Comparison of ENCODE assay signal across 24 cellular contexts in the genomic region with DNA sequence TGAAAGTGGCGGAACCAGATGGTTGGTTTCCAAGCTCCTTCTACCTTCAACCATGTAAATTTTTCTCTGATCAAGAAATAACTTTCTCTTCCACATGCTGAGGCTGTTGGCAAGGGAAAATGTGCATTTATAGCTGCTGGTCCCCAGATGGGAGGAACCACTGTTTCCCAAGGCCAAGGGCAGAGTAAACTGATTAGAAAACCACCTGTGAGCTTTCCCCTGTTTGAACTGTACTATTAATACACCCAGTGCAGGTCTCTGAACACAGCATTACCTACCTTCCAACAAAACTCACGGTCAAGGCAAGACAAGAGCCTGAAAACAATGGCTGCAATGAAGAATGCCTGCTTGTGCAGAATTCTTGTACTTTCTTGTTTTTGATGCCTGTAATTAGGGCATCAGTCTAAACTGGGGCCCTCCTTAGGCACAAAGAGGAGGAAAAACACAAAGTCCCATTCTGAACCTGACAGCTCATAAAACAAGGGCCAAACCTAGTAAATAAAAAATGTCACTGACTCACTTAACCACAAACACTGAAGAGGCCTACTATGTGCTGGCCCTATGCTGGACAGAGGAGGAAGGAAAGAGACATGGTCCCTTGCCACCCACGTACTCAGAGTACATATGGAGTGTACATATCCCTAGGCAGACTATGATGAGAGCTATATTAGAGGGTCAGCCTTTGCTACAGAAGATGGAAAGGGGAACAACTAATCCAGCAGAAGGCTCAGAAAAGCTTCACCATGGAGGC. TPM values are rescaled to one million over a fixed set of nuclear protein-coding genes. Genes with fewer than 3 reads are reported as not detected.
DNase-seq lines count a peak whose midpoint lies in the region; TF ChIP-seq lines count a peak whose summit lies in the region.
"Had no signal": no experiment of that assay in that cellular context is flagged by ENCODE, and none has a peak within 500 bp of the region (broad histone marks: within the 10 kb centered on the region; RNA-seq: fewer than 3 reads in every experiment).

No MANE protein-coding gene starts in this region.

- peak overlapping the region; percentile 42 for H3K4me3 Mint-ChIP-seq in activated CD4-positive, alpha-beta memory T cell treated with anti-CD3 and anti-CD28 coated beads, Interleukin-2, amount 10 ng/mL, durations not matched to agents 7 days and 5 days
- no peak overlapping the region for H3K4me3 Mint-ChIP-seq in activated CD4-positive, alpha-beta memory T cell treated with anti-CD3 and anti-CD28 coated beads for 36 hours
- H3K4me3 Mint-ChIP-seq in CD4-positive, alpha-beta memory T cell, result peak overlapping the region in 7 of 8 donors; percentile 28 to 85 (median 76)
- peak overlapping the region; percentile 66 for H3K4me3 Mint-ChIP-seq in nephron progenitor cell

- CTCF ChIA-PET in activated CD4-positive, alpha-beta memory T cell treated with anti-CD3 and anti-CD28 coated beads, Interleukin-2, amount 10 ng/mL, durations not matched to agents 7 days and 5 days (lab: Charles Lee), result interaction anchor here (0.8 to 7.2 kb wide), 4 partner anchors 11 to 18 kb away, joined by 3 to 54 read pairs (median 4); a partner anchor contains a TSS
- CTCF ChIA-PET in activated CD4-positive, alpha-beta memory T cell treated with anti-CD3 and anti-CD28 coated beads for 36 hours (lab: Charles Lee), result interaction anchor here (1.4 kb wide), 1 partner anchor 124 kb away, joined by 3 read pairs; no protein-coding TSS in a partner anchor
- CTCF ChIA-PET in CD4-positive, alpha-beta memory T cell (lab: Charles Lee; ENCODE audit: partially characterized antibody), result no interaction called here

- H3K4me1 ChIP-seq in CD4-positive, alpha-beta memory T cell (ENCODE audit: insufficient read depth, low read length), result peaks cover 61% of the 10 kb centered on the region
- peaks cover 8% of the 10 kb centered on the region for H3K4me1 ChIP-seq in colonic mucosa

- POLR2A ChIA-PET in activated CD4-positive, alpha-beta memory T cell treated with anti-CD3 and anti-CD28 coated beads, Interleukin-2, amount 10 ng/mL, durations not matched to agents 7 days and 5 days (lab: Charles Lee), result interaction anchor here (0.5 to 14.0 kb wide), 4 partner anchors 13 to 72 kb away, joined by 3 to 202 read pairs (median 37); a partner anchor contains a TSS
- POLR2A ChIA-PET in activated CD4-positive, alpha-beta memory T cell treated with anti-CD3 and anti-CD28 coated beads for 36 hours (lab: Charles Lee), result no interaction called here
- POLR2A ChIA-PET in CD4-positive, alpha-beta memory T cell (lab: Charles Lee; ENCODE audit: partially characterized antibody), result interaction anchor here (0.6 to 8.7 kb wide), 3 partner anchors 14 to 118 kb away, joined by 4 to 182 read pairs (median 4); a partner anchor contains a TSS

- H3K9ac ChIP-seq in colonic mucosa (ENCODE audit: low read depth in 2 of 2, low read length in 2 of 2), result no peak overlapping the region

- no peaks in the 10 kb centered on the region for H3K9me3 Mint-ChIP-seq in activated CD4-positive, alpha-beta memory T cell treated with anti-CD3 and anti-CD28 coated beads, Interleukin-2, amount 10 ng/mL, durations not matched to agents 7 days and 5 days
- H3K9me3 Mint-ChIP-seq in activated CD4-positive, alpha-beta memory T cell treated with anti-CD3 and anti-CD28 coated beads for 36 hours, result no peaks in the 10 kb centered on the region
- H3K9me3 Mint-ChIP-seq in CD4-positive, alpha-beta memory T cell, result no peaks in the 10 kb centered on the region
- H3K9me3 Mint-ChIP-seq in nephron progenitor cell, result no peaks in the 10 kb centered on the region

- peaks cover 53% of the 10 kb centered on the region for H3K36me3 Mint-ChIP-seq in activated CD4-positive, alpha-beta memory T cell treated with anti-CD3 and anti-CD28 coated beads, Interleukin-2, amount 10 ng/mL, durations not matched to agents 7 days and 5 days (ENCODE audit: low read depth)
- H3K36me3 Mint-ChIP-seq in activated CD4-positive, alpha-beta memory T cell treated with anti-CD3 and anti-CD28 coated beads for 36 hours, result peaks cover 2% of the 10 kb centered on the region
- peaks cover 15 to 18% of the 10 kb centered on the region in 2 donors for H3K36me3 Mint-ChIP-seq in CD4-positive, alpha-beta memory T cell
- no peaks in the 10 kb centered on the region for H3K36me3 Mint-ChIP-seq in nephron progenitor cell (ENCODE audit: low read depth)

- H3K4me1 Mint-ChIP-seq in activated CD4-positive, alpha-beta memory T cell treated with anti-CD3 and anti-CD28 coated beads, Interleukin-2, amount 10 ng/mL, durations not matched to agents 7 days and 5 days, result peaks cover 88% of the 10 kb centered on the region
- peaks cover 58% of the 10 kb centered on the region for H3K4me1 Mint-ChIP-seq in activated CD4-positive, alpha-beta memory T cell treated with anti-CD3 and anti-CD28 coated beads for 36 hours (ENCODE audit: low read depth)
- H3K4me1 Mint-ChIP-seq in CD4-positive, alpha-beta memory T cell, result peaks cover 54 to 95% (median 76%) of the 10 kb centered on the region in 4 donors
- H3K4me1 Mint-ChIP-seq in nephron progenitor cell, result peaks cover 41% of the 10 kb centered on the region

- intact Hi-C loops in activated CD4-positive, alpha-beta memory T cell treated with anti-CD3 and anti-CD28 coated beads for 36 hours (cut with micrococcal nuclease), result loop anchor here (5.0 to 10.0 kb wide), 2 partner anchors 66 to 257 kb away; a partner anchor contains a TSS
- intact Hi-C loops in CD4-positive, alpha-beta memory T cell (cut with micrococcal nuclease), result loop anchor here (10.0 kb wide), 1 partner anchor 67 kb away; a partner anchor contains a TSS
- intact Hi-C loops in colonic mucosa (cut with DNase I), result no loop called here

- no peak overlapping the region for H3K27ac ChIP-seq in CD4-positive, alpha-beta memory T cell (ENCODE audit: low read depth, low read length)
- H3K27ac ChIP-seq in angular gyrus (ENCODE audit: low read depth, low read length) (peak overlapping the region; percentile 7), colonic mucosa (no peak overlapping the region)
- H3K27ac ChIP-seq: A549, breast epithelium, gastroesophageal sphincter, RWPE1, transverse colon, VCaP had no signal

- H3K4me3 ChIP-seq in CD4-positive, alpha-beta memory T cell (ENCODE audit: low read length in 2 of 2), result no peak overlapping the region
- H3K4me3 ChIP-seq in colonic mucosa, result no peak overlapping the region
- H3K4me3 ChIP-seq: A549, breast epithelium, gastroesophageal sphincter, transverse colon had no signal

- no peaks in the 10 kb centered on the region for H3K27me3 ChIP-seq in CD4-positive, alpha-beta memory T cell (ENCODE audit: insufficient read depth, low read length)
- H3K27me3 ChIP-seq in colonic mucosa, result no peaks in the 10 kb centered on the region
- H3K27me3 ChIP-seq: breast epithelium, gastroesophageal sphincter, transverse colon had no signal

- no peak for TF ChIP-seq CTCF in nephron progenitor cell (IDR thresholded peaks at IDR 0.05)
- no peak for TF ChIP-seq CTCF in colonic mucosa (IDR thresholded peaks at IDR 0.05)

- no peaks in the 10 kb centered on the region for H3K36me3 ChIP-seq in CD4-positive, alpha-beta memory T cell (ENCODE audit: insufficient read depth, low read length)
- no peaks in the 10 kb centered on the region for H3K36me3 ChIP-seq in colonic mucosa
- H3K36me3 ChIP-seq: breast epithelium had no signal

- no peaks in the 10 kb centered on the region for H3K9me3 ChIP-seq in CD4-positive, alpha-beta memory T cell (ENCODE audit: control insufficient read depth in 1 of 2, low read length in 2 of 2)
- no peaks in the 10 kb centered on the region for H3K9me3 ChIP-seq in colonic mucosa
- H3K9me3 ChIP-seq: A549, breast epithelium, gastroesophageal sphincter, transverse colon had no signal

- H3K27me3 Mint-ChIP-seq in activated CD4-positive, alpha-beta memory T cell treated with anti-CD3 and anti-CD28 coated beads, Interleukin-2, amount 10 ng/mL, durations not matched to agents 7 days and 5 days, result no peaks in the 10 kb centered on the region
- H3K27me3 Mint-ChIP-seq in activated CD4-positive, alpha-beta memory T cell treated with anti-CD3 and anti-CD28 coated beads for 36 hours, result no peaks in the 10 kb centered on the region
- H3K27me3 Mint-ChIP-seq in CD4-positive, alpha-beta memory T cell, result no peaks in the 10 kb centered on the region
- H3K27me3 Mint-ChIP-seq in nephron progenitor cell (ENCODE audit: low read depth, poor library complexity), result peaks cover 10% of the 10 kb centered on the region

- DNase-seq in activated CD4-positive, alpha-beta memory T cell treated with anti-CD3 and anti-CD28 coated beads, Interleukin-2, amount 10 ng/mL, durations not matched to agents 7 days and 5 days, result no peak
- DNase-seq in activated CD4-positive, alpha-beta memory T cell treated with anti-CD3 and anti-CD28 coated beads for 36 hours, result no peak
- no peak for DNase-seq in CD4-positive, alpha-beta memory T cell
- DNase-seq in nephron progenitor cell, result no peak
- no peak for DNase-seq in NCI-H345 (lab: John Stamatoyannopoulos, UW)
- DNase-seq in colonic mucosa, result no peak
- no peak for DNase-seq in amniotic stem cell (lab: John Stamatoyannopoulos, UW)
- DNase-seq: activated CD8-positive, alpha-beta memory T cell treated with anti-CD3 and anti-CD28 coated beads for 24 hours; activated naive CD4-positive, alpha-beta T cell treated with Interleukin-2 at 50 U/mL for 16 hours; DND-41; NCI-H1694 treated with DMSO at 0.1 percent for 48 hours; stimulated activated naive CD8-positive, alpha-beta T cell treated with anti-CD3 and anti-CD28 coated beads, Interleukin-15, Interleukin-2, amounts not matched to agents 100 U/mL and 50 U/mL, for 24 hours; transverse colon had no signal

- H3K27ac Mint-ChIP-seq in activated CD4-positive, alpha-beta memory T cell treated with anti-CD3 and anti-CD28 coated beads, Interleukin-2, amount 10 ng/mL, durations not matched to agents 7 days and 5 days, result no peak overlapping the region
- no peak overlapping the region for H3K27ac Mint-ChIP-seq in activated CD4-positive, alpha-beta memory T cell treated with anti-CD3 and anti-CD28 coated beads for 36 hours
- peak overlapping the region in 6 of 7 donors; percentile 16 to 87 (median 48) for H3K27ac Mint-ChIP-seq in CD4-positive, alpha-beta memory T cell
- H3K27ac Mint-ChIP-seq in nephron progenitor cell, result no peak overlapping the region

RNA-seq across cellular contexts. Expression of a gene that starts 2.6 kb away (rescaled TPM):
- total RNA-seq in activated CD4-positive, alpha-beta memory T cell treated with anti-CD3 and anti-CD28 coated beads, Interleukin-2, amount 10 ng/mL, durations not matched to agents 7 days and 5 days, result 10 to 100 TPM; 81.5 to 83.7 TPM
- total RNA-seq in activated CD4-positive, alpha-beta memory T cell treated with anti-CD3 and anti-CD28 coated beads for 36 hours, result 10 to 100 TPM; 28.2 to 28.5 TPM
- total RNA-seq in CD4-positive, alpha-beta memory T cell, result 10 to 100 TPM; 54.3 to 54.9 TPM
- polyA plus RNA-seq in CD4-positive, alpha-beta memory T cell, result 10 to 100 TPM; 29.3 to 33.4 TPM
- total RNA-seq in colonic mucosa, result 10 to 100 TPM; 27.0 to 36.8 TPM

RNA-seq across cellular contexts. Expression of a gene that starts 15.2 kb away (rescaled TPM):
- total RNA-seq in activated CD4-positive, alpha-beta memory T cell treated with anti-CD3 and anti-CD28 coated beads, Interleukin-2, amount 10 ng/mL, durations not matched to agents 7 days and 5 days, result 10 to 100 TPM; 23.2 to 23.8 TPM
- total RNA-seq in activated CD4-positive, alpha-beta memory T cell treated with anti-CD3 and anti-CD28 coated beads for 36 hours, result 1 to 10 TPM; 8.2 to 10.0 TPM
- 10 to 100 TPM; 27.8 to 29.5 TPM for total RNA-seq in CD4-positive, alpha-beta memory T cell
- 10 to 100 TPM in 1 of 2 donors, 1 to 10 TPM in 1; 9.8 to 19.1 TPM for polyA plus RNA-seq in CD4-positive, alpha-beta memory T cell
- 10 to 100 TPM; 11.8 to 16.3 TPM for total RNA-seq in colonic mucosa

RNA-seq across cellular contexts. Expression of a gene that starts 50.0 kb away (rescaled TPM):
- total RNA-seq in activated CD4-positive, alpha-beta memory T cell treated with anti-CD3 and anti-CD28 coated beads, Interleukin-2, amount 10 ng/mL, durations not matched to agents 7 days and 5 days, result not detected
- total RNA-seq in activated CD4-positive, alpha-beta memory T cell treated with anti-CD3 and anti-CD28 coated beads for 36 hours, result not detected
- total RNA-seq in CD4-positive, alpha-beta memory T cell, result not detected
- polyA plus RNA-seq in CD4-positive, alpha-beta memory T cell, result not detected
- total RNA-seq in colonic mucosa, result not detected
- total RNA-seq: breast epithelium, esophagus mucosa, gastroesophageal sphincter, MCF 10A, NCI-H460, osteoblast, sciatic nerve, transverse colon had no signal
- polyA plus RNA-seq: A549 had no signal

Comparison
In these comparisons a context has a peak if more than half of its experiments do, and no peak if none do; other contexts are left out.
1. H3K27ac Mint-ChIP-seq: peak in CD4-positive, alpha-beta memory T cell (6 of 7); none in activated CD4-positive, alpha-beta memory T cell treated with anti-CD3 and anti-CD28 coated beads, Interleukin-2, amount 10 ng/mL, durations not matched to agents 7 days and 5 days (single experiment), activated CD4-positive, alpha-beta memory T cell treated with anti-CD3 and anti-CD28 coated beads for 36 hours (single experiment) and nephron progenitor cell (single experiment).